ENCODE assay signal across 7 cellular contexts in the genomic region with DNA sequence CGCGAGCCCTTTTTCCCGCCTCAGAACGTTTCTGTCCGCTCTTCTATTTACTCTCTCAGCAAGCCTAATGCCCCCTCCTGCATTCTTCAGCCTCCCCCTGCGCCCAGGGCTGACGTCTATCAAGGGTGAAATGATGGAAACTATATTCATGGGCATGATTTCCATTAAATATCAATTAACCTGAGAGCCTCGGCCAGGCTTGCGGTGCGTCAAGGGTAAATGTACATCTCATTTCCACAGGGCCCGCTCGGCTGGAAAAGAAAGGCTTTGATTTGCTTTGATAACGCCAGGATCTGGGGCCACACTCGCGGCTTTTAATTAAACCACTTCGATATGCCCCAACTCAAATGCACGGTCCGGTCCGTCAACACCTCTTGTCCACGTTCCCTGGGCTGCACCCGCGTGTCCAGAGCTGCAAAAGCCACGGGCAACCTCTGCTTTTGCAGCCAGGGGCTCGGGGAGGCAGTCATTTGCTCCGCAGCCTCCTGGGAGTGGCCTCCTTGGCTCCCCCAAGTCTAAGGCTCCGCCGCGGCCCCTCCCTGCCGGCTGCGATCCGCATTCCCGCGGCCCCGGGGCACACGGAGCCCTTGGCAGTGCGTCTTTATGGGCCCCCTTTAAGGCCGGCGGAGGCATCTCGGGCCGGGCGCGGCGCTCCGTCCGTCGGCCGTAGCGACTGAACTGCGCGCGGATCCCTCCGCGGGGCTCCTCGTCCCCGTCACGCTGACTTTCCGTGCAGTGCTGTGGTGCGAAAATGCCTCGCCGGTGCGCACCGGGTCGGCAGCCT. TPM values are rescaled to one million over a fixed set of nuclear protein-coding genes. Genes with fewer than 3 reads are reported as not detected.
DNase-seq lines count a peak whose midpoint lies in the region; ATAC-seq and TF ChIP-seq lines count a peak whose summit lies in the region.

A gene (plus strand): TSS at position 693 of the 784 bp plus-strand sequence. CDS start 662 bp downstream, outside the sequence.

- ATAC-seq in GM23338 (peak; percentile 52), GM18519 (IDR thresholded peaks at IDR 0.05; ENCODE audit: low FRiP score, unreplicated experiment) (no peak), HG03565 (IDR thresholded peaks at IDR 0.05; ENCODE audit: unreplicated experiment) (no peak)
- no peak for ATAC-seq in central memory CD8-positive, alpha-beta T cell (replicated peaks; ENCODE audit: extremely low read depth, poor library complexity, severe bottlenecking)

- TF ChIP-seq EP300 in tibial nerve (IDR thresholded peaks at IDR 0.05) = peak in 1 of 2 donors; percentile 77

- peak; percentile 79 for DNase-seq in GM23338 (ENCODE audit: low spot score)
- DNase-seq in NCI-H345 (lab: John Stamatoyannopoulos, UW) = peak; percentile 87
- no peak for DNase-seq in central memory CD8-positive, alpha-beta T cell (ENCODE audit: low spot score in 2 of 2)
- DNase-seq in lung microvascular endothelial cell (ENCODE audit: low read depth in 2 of 2) = peak; percentile 64 to 98
- DNase-seq in tibial nerve (ENCODE audit: low spot score in 2 of 2) = peak in 1 of 2 donors; percentile 34

- H3K4me1 ChIP-seq in GM23338 (ENCODE audit: insufficient read depth) = peaks cover 16% of the 10 kb centered on the region
- peaks cover 0 to 35% (median 3%) of the 10 kb centered on the region in 4 donors for H3K4me1 ChIP-seq in tibial nerve

- peaks cover 46% of the 10 kb centered on the region for H4K20me1 ChIP-seq in GM23338 (replicated peaks; ENCODE audit: insufficient read depth)

- no peak for TF ChIP-seq CTCF in GM23338 (conservative IDR thresholded peaks at IDR 0.05; ENCODE audit: low read depth in 2 of 2)
- TF ChIP-seq CTCF in tibial nerve (IDR thresholded peaks at IDR 0.05) = peak in 1 of 5 experiments; percentile 27

- H3K79me2 ChIP-seq in GM23338 (replicated peaks; ENCODE audit: insufficient read depth) = no peaks in the 10 kb centered on the region

- peaks cover 23% of the 10 kb centered on the region for H3K4me1 Mint-ChIP-seq in GM23338
- peaks cover 31% of the 10 kb centered on the region for H3K4me1 Mint-ChIP-seq in central memory CD8-positive, alpha-beta T cell

- H3K27me3 ChIP-seq in GM23338 (ENCODE audit: insufficient read depth) (peaks cover 100% of the 10 kb centered on the region), tibial nerve (peaks cover 0 to 85% of the 10 kb centered on the region in 2 donors)

- H2AFZ ChIP-seq in GM23338 = no peak within 1 kb of the TSS

- H3F3A ChIP-seq in GM23338 (replicated peaks; ENCODE audit: low read depth) = peaks cover 66% of the 10 kb centered on the region

- no peaks in the 10 kb centered on the region for H3K36me3 Mint-ChIP-seq in GM23338 (ENCODE audit: low read depth)
- H3K36me3 Mint-ChIP-seq in central memory CD8-positive, alpha-beta T cell (ENCODE audit: insufficient read depth) = peaks cover 29% of the 10 kb centered on the region

- no peak within 1 kb of the TSS for H3K27ac Mint-ChIP-seq in GM23338
- peak within 1 kb of the TSS; percentile 60 for H3K27ac Mint-ChIP-seq in central memory CD8-positive, alpha-beta T cell (ENCODE audit: low read depth)

- no peaks in the 10 kb centered on the region for H3K9me2 ChIP-seq in GM23338 (ENCODE audit: insufficient read depth)

- H3K27ac ChIP-seq in GM23338 (ENCODE audit: low read depth) = no peak within 1 kb of the TSS
- peak within 1 kb of the TSS; percentile 79 to 94 (median 86) for H3K27ac ChIP-seq in tibial nerve

- H3K27me3 Mint-ChIP-seq in GM23338 (ENCODE audit: insufficient read depth, low read depth, poor library complexity) = peaks cover 96% of the 10 kb centered on the region
- H3K27me3 Mint-ChIP-seq in central memory CD8-positive, alpha-beta T cell = peaks cover 91% of the 10 kb centered on the region

- peak within 1 kb of the TSS; percentile 63 for H3K4me3 Mint-ChIP-seq in GM23338
- peak within 1 kb of the TSS; percentile 69 for H3K4me3 Mint-ChIP-seq in central memory CD8-positive, alpha-beta T cell

- no peaks in the 10 kb centered on the region for H3K9me3 ChIP-seq in tibial nerve

- H3K4me3 ChIP-seq in GM23338 (peak within 1 kb of the TSS; percentile 47), tibial nerve (peak within 1 kb of the TSS; percentile 50 to 64 (median 55))

- H3K9me3 Mint-ChIP-seq in GM23338 = peaks cover 10% of the 10 kb centered on the region; the same call in 2 of the 3 replicates
- no peaks in the 10 kb centered on the region for H3K9me3 Mint-ChIP-seq in central memory CD8-positive, alpha-beta T cell

- H3K4me2 ChIP-seq in GM23338 = peak within 1 kb of the TSS; percentile 75

- peak in 1 of 2 donors; percentile 10 for TF ChIP-seq POLR2A in tibial nerve (IDR thresholded peaks at IDR 0.05)

- WGBS in tibial nerve, 2 donors = 4 to 7% methylated on average over 22 to 54 of the region's 63 CpGs

- H3K36me3 ChIP-seq in GM23338 (ENCODE audit: insufficient read depth) = no peaks in the 10 kb centered on the region
- H3K36me3 ChIP-seq in tibial nerve = no peaks in the 10 kb centered on the region

TF ChIP-seq in GM23338, 12 proteins besides CTCF, POLR2A, EP300 and RAD21:
- TF ChIP-seq CREB1 (CRISPR knock-in tag; IDR thresholded peaks at IDR 0.05; ENCODE audit: low read depth) = peak; percentile 56
- no peak for TF ChIP-seq JUNB (IDR thresholded peaks at IDR 0.05; ENCODE audit: unreplicated experiment)
- peak; percentile 87 for TF ChIP-seq EZH2 (IDR thresholded peaks at IDR 0.05; ENCODE audit: low read depth, unreplicated experiment)
- no peak for TF ChIP-seq NANOG (IDR thresholded peaks at IDR 0.05; ENCODE audit: borderline replicate concordance)
- TF ChIP-seq STAT1 (IDR thresholded peaks at IDR 0.05; ENCODE audit: unreplicated experiment) = no peak
- TF ChIP-seq EZH2phosphoT487 (IDR thresholded peaks at IDR 0.05; ENCODE audit: unreplicated experiment) = peak; percentile 67
- TF ChIP-seq, protein P1, sequence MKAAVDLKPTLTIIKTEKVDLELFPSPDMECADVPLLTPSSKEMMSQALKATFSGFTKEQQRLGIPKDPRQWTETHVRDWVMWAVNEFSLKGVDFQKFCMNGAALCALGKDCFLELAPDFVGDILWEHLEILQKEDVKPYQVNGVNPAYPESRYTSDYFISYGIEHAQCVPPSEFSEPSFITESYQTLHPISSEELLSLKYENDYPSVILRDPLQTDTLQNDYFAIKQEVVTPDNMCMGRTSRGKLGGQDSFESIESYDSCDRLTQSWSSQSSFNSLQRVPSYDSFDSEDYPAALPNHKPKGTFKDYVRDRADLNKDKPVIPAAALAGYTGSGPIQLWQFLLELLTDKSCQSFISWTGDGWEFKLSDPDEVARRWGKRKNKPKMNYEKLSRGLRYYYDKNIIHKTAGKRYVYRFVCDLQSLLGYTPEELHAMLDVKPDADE (IDR thresholded peaks at IDR 0.05) = no peak

RNA-seq across cellular contexts. Expression of the gene that starts here (rescaled TPM):
- not detected in 2 replicates for total RNA-seq in GM23338 (2014; rRNA removed; shearing (Covaris generic))
- not detected in 2 replicates for polyA plus RNA-seq in GM23338 (2016; fragmentation: Nextera tagmentation; extraction: Ambion mirVana)
- total RNA-seq in lung microvascular endothelial cell (15.5 and 27.4 TPM in 2 replicates), tibial nerve (10 to 100 TPM; 12.6 to 19.5 (median 16.7) TPM)

Comparison
In these comparisons a context has a peak if more than half of its experiments do, and no peak if none do; other contexts are left out.
1. RNA of the gene that starts here (total RNA-seq): 15.5 to 27.4 TPM in lung microvascular endothelial cell and 12.6 to 19.5 TPM in tibial nerve; not detected in GM23338; every median in the first group is over 10 times any median in the second.
2. Peak in DNase-seq, ATAC-seq, H3K4me3 ChIP-seq and H3K4me2 ChIP-seq in GM23338; RNA of the gene not detected or under 1 TPM.
3. DNase-seq: peak in NCI-H345 (single experiment) and lung microvascular endothelial cell (2 of 2); none in central memory CD8-positive, alpha-beta T cell (0 of 2).